14 cellular contexts compared by ENCODE assay signal in genomic region chr3:188446791-188447190, GRCh38.
DNase-seq lines count a peak whose midpoint lies in the region; ATAC-seq and TF ChIP-seq lines count a peak whose summit lies in the region.
"Had no signal": no experiment of that assay in that cellular context is flagged by ENCODE, and none has a peak within 500 bp of the region (broad histone marks: within the 10 kb centered on the region; RNA-seq: fewer than 3 reads in every experiment).

No MANE protein-coding gene starts in this region.

- peaks cover 6 to 40% (median 30%) of the 10 kb centered on the region in 5 donors for H3K36me3 Mint-ChIP-seq in naive thymus-derived CD4-positive, alpha-beta T cell
- peaks cover 13% of the 10 kb centered on the region for H3K36me3 Mint-ChIP-seq in endodermal cell (ENCODE audit: low read depth)

- H3K4me1 ChIP-seq in naive thymus-derived CD4-positive, alpha-beta T cell (ENCODE audit: control insufficient read depth in 2 of 2, insufficient read depth in 2 of 2, low read length in 2 of 2) = peaks cover 0 to 15% of the 10 kb centered on the region in 2 donors
- H3K4me1 ChIP-seq in osteoblast (ENCODE audit: insufficient read depth, low read length) (no peaks in the 10 kb centered on the region), endodermal cell (ENCODE audit: control insufficient read depth, insufficient read depth, low read length) (no peaks in the 10 kb centered on the region)
- no peaks in the 10 kb centered on the region for H3K4me1 ChIP-seq in effector memory CD4-positive, alpha-beta T cell (ENCODE audit: control insufficient read depth, insufficient read depth, low read length, poor library complexity, severe bottlenecking)

- CTCF ChIA-PET in naive thymus-derived CD4-positive, alpha-beta T cell (lab: Charles Lee) = no interaction called here

- ATAC-seq in GM18870 (IDR thresholded peaks at IDR 0.05; ENCODE audit: unreplicated experiment) = peak; percentile 66
- ATAC-seq in GM21825 (IDR thresholded peaks at IDR 0.05; ENCODE audit: unreplicated experiment) = peak; percentile 47
- peak; percentile 32 for ATAC-seq in HG03457 (IDR thresholded peaks at IDR 0.05; ENCODE audit: unreplicated experiment)
- peak; percentile 29 for ATAC-seq in naive thymus-derived CD4-positive, alpha-beta T cell
- ATAC-seq: heart right ventricle had no signal

- TF ChIP-seq CTCF in osteoblast (IDR thresholded peaks at IDR 0.05; ENCODE audit: extremely low read depth, low read depth, low read length) = no peak
- no peak for TF ChIP-seq CTCF in endodermal cell (conservative IDR thresholded peaks at IDR 0.05)

- intact Hi-C loops in naive thymus-derived CD4-positive, alpha-beta T cell (cut with micrococcal nuclease) = no loop called here

- peaks cover 0 to 9% (median 0%) of the 10 kb centered on the region in 11 donors for H3K9me3 Mint-ChIP-seq in naive thymus-derived CD4-positive, alpha-beta T cell
- H3K9me3 Mint-ChIP-seq in endodermal cell = peaks cover 3% of the 10 kb centered on the region

- no peak overlapping the region for H3K4me3 Mint-ChIP-seq in naive thymus-derived CD4-positive, alpha-beta T cell
- H3K4me3 Mint-ChIP-seq in endodermal cell = no peak overlapping the region

- H3K79me2 ChIP-seq in osteoblast (ENCODE audit: insufficient read depth, low read length) = peaks cover 16% of the 10 kb centered on the region

- no peaks in the 10 kb centered on the region for H3K9me3 ChIP-seq in naive thymus-derived CD4-positive, alpha-beta T cell (ENCODE audit: control insufficient read depth in 2 of 3, low read length in 3 of 3)
- H3K9me3 ChIP-seq in osteoblast (ENCODE audit: low read depth, low read length) = no peaks in the 10 kb centered on the region
- H3K9me3 ChIP-seq in effector memory CD4-positive, alpha-beta T cell (ENCODE audit: control insufficient read depth, low read length) = no peaks in the 10 kb centered on the region
- H3K9me3 ChIP-seq in endodermal cell (ENCODE audit: control insufficient read depth, low read length) = no peaks in the 10 kb centered on the region
- H3K9me3 ChIP-seq: sigmoid colon had no signal

- H3K27me3 Mint-ChIP-seq in naive thymus-derived CD4-positive, alpha-beta T cell = no peaks in the 10 kb centered on the region
- H3K27me3 Mint-ChIP-seq in endodermal cell (ENCODE audit: insufficient read depth) = no peaks in the 10 kb centered on the region

- H3K27ac Mint-ChIP-seq in naive thymus-derived CD4-positive, alpha-beta T cell = no peak overlapping the region
- no peak overlapping the region for H3K27ac Mint-ChIP-seq in endodermal cell

- no peak for DNase-seq in naive thymus-derived CD4-positive, alpha-beta T cell
- DNase-seq in osteoblast (ENCODE audit: insufficient read length, low spot score, missing footprints) (no peak), iPS-NIHi7 (ENCODE audit: extremely low spot score) (no peak), endodermal cell (no peak)
- no peak for DNase-seq in effector memory CD4-positive, alpha-beta T cell
- DNase-seq: activated CD4-positive, alpha-beta T cell treated with anti-CD3 and anti-CD28 coated beads, Interleukin-2, amount 50 U/mL, for 1 hour; DMS 273 treated with DMSO at 0.1 percent for 48 hours; effector CD4-positive, alpha-beta T cell; heart right ventricle; SHP77; sigmoid colon had no signal

- POLR2A ChIA-PET in naive thymus-derived CD4-positive, alpha-beta T cell (lab: Charles Lee) = no interaction called here

- no peaks in the 10 kb centered on the region for H3K36me3 ChIP-seq in naive thymus-derived CD4-positive, alpha-beta T cell (ENCODE audit: control insufficient read depth in 2 of 3, insufficient read depth in 3 of 3, low read length in 3 of 3)
- no peaks in the 10 kb centered on the region for H3K36me3 ChIP-seq in osteoblast (ENCODE audit: insufficient read depth, low read length)
- no peaks in the 10 kb centered on the region for H3K36me3 ChIP-seq in effector memory CD4-positive, alpha-beta T cell (ENCODE audit: control insufficient read depth, insufficient read depth, low read length)
- H3K36me3 ChIP-seq in endodermal cell (ENCODE audit: control insufficient read depth, insufficient read depth, low read length) = peaks cover 14% of the 10 kb centered on the region

- no peak overlapping the region for H3K4me3 ChIP-seq in naive thymus-derived CD4-positive, alpha-beta T cell (ENCODE audit: low read length)
- H3K4me3 ChIP-seq in osteoblast (ENCODE audit: insufficient read depth, low read length) = no peak overlapping the region
- no peak overlapping the region for H3K4me3 ChIP-seq in effector memory CD4-positive, alpha-beta T cell (ENCODE audit: insufficient read depth, low read depth, low read length, poor library complexity, severe bottlenecking)
- H3K4me3 ChIP-seq in endodermal cell (ENCODE audit: low read length) = no peak overlapping the region
- H3K4me3 ChIP-seq: heart right ventricle, sigmoid colon had no signal

- H3K9ac ChIP-seq in endodermal cell (ENCODE audit: extremely low read depth, low read length, poor library complexity, severe bottlenecking) = no peak overlapping the region

- no peaks in the 10 kb centered on the region for H3K27me3 ChIP-seq in naive thymus-derived CD4-positive, alpha-beta T cell (ENCODE audit: control insufficient read depth in 2 of 2, insufficient read depth in 2 of 2, low read length in 2 of 2)
- H3K27me3 ChIP-seq in osteoblast (ENCODE audit: insufficient read depth, low read length) = no peaks in the 10 kb centered on the region
- no peaks in the 10 kb centered on the region for H3K27me3 ChIP-seq in effector memory CD4-positive, alpha-beta T cell (replicated peaks; ENCODE audit: control insufficient read depth, insufficient read depth, low read length, poor library complexity, severe bottlenecking)
- no peaks in the 10 kb centered on the region for H3K27me3 ChIP-seq in endodermal cell (ENCODE audit: control insufficient read depth, insufficient read depth, low read length, poor library complexity, severe bottlenecking)
- H3K27me3 ChIP-seq: heart right ventricle, sigmoid colon had no signal

- no peak overlapping the region for H3K4me2 ChIP-seq in osteoblast (ENCODE audit: insufficient read depth, low read length)

- no peaks in the 10 kb centered on the region for H4K20me1 ChIP-seq in osteoblast (ENCODE audit: insufficient read depth, low read length)

- no peak overlapping the region for H2AFZ ChIP-seq in osteoblast (ENCODE audit: low read length)

- H3K4me1 Mint-ChIP-seq in naive thymus-derived CD4-positive, alpha-beta T cell = peaks cover 0 to 29% (median 0%) of the 10 kb centered on the region in 7 donors
- peaks cover 5% of the 10 kb centered on the region for H3K4me1 Mint-ChIP-seq in endodermal cell

- H3K27ac ChIP-seq in naive thymus-derived CD4-positive, alpha-beta T cell (ENCODE audit: low read depth, low read length) = no peak overlapping the region
- H3K27ac ChIP-seq in osteoblast (ENCODE audit: low read depth, low read length) (no peak overlapping the region), endodermal cell (ENCODE audit: low read depth, low read length) (no peak overlapping the region)
- H3K27ac ChIP-seq in effector memory CD4-positive, alpha-beta T cell (ENCODE audit: insufficient read depth, low read length, poor library complexity, severe bottlenecking) = no peak overlapping the region
- H3K27ac ChIP-seq: heart right ventricle, sigmoid colon had no signal

- 89 to 100% methylated on average over 2 of the region's 2 CpGs for WGBS in endodermal cell (ENCODE audit: insufficient coverage in 1 of 2, insufficient read length in 1 of 2), 2 experiments
